Comparison of ENCODE assay signal across 9 cellular contexts in genomic region chr2:46954951-46955571, GRCh38. TPM values are rescaled to one million over a fixed set of nuclear protein-coding genes. Genes with fewer than 3 reads are reported as not detected.
DNase-seq lines count a peak whose midpoint lies in the region; ATAC-seq and TF ChIP-seq lines count a peak whose summit lies in the region.
"Had no signal": no experiment of that assay in that cellular context is flagged by ENCODE, and none has a peak within 500 bp of the region (broad histone marks: within the 10 kb centered on the region; RNA-seq: fewer than 3 reads in every experiment).

No MANE protein-coding gene starts in this region.

- no CpG with 5 or more reads among the region's 9 CpGs for WGBS in mesendoderm (ENCODE audit: extremely low coverage, insufficient coverage, low lambda C conversion rate)

- TF ChIP-seq CTCF in colonic mucosa (IDR thresholded peaks at IDR 0.05) (no peak), vagina (IDR thresholded peaks at IDR 0.05) (no peak)

- H3K4ac ChIP-seq in mesendoderm (ENCODE audit: low read depth, low read length) = no peak overlapping the region

- no peaks in the 10 kb centered on the region for H3K27me3 Mint-ChIP-seq in activated naive CD8-positive, alpha-beta T cell treated with anti-CD3 and anti-CD28 coated beads, Interleukin-2, amount 10 ng/mL, durations not matched to agents 7 days and 5 days
- H3K27me3 Mint-ChIP-seq in activated naive CD8-positive, alpha-beta T cell treated with anti-CD3 and anti-CD28 coated beads, Interleukin-2, amount 50 U/mL, for 24 hours = no peaks in the 10 kb centered on the region

- POLR2A ChIA-PET in activated naive CD8-positive, alpha-beta T cell treated with anti-CD3 and anti-CD28 coated beads, Interleukin-2, amount 10 ng/mL, durations not matched to agents 7 days and 5 days (lab: Charles Lee) = no interaction called here

- no peak for DNase-seq in activated naive CD8-positive, alpha-beta T cell treated with anti-CD3 and anti-CD28 coated beads, Interleukin-2, amount 10 ng/mL, durations not matched to agents 7 days and 5 days
- no peak for DNase-seq in activated naive CD8-positive, alpha-beta T cell treated with anti-CD3 and anti-CD28 coated beads, Interleukin-2, amount 50 U/mL, for 24 hours
- DNase-seq in colonic mucosa (peak; percentile 36), mesendoderm (peak; percentile 91), vagina (ENCODE audit: extremely low spot score in 2 of 2) (no peak), GF-D8 (lab: John Stamatoyannopoulos, UW) (no peak), NCI-H510A treated with DMSO at 0.1 percent for 48 hours (lab: John Stamatoyannopoulos, UW) (no peak), NCI-H1436 (lab: John Stamatoyannopoulos, UW) (no peak)

- H2BK15ac ChIP-seq in mesendoderm (replicated peaks; ENCODE audit: low read depth) = no peak overlapping the region

- H2AK5ac ChIP-seq in mesendoderm (ENCODE audit: low read length) = no peak overlapping the region

- no peaks in the 10 kb centered on the region for H3K9me3 Mint-ChIP-seq in activated naive CD8-positive, alpha-beta T cell treated with anti-CD3 and anti-CD28 coated beads, Interleukin-2, amount 10 ng/mL, durations not matched to agents 7 days and 5 days
- H3K9me3 Mint-ChIP-seq in activated naive CD8-positive, alpha-beta T cell treated with anti-CD3 and anti-CD28 coated beads, Interleukin-2, amount 50 U/mL, for 24 hours = no peaks in the 10 kb centered on the region

- H3K27ac Mint-ChIP-seq in activated naive CD8-positive, alpha-beta T cell treated with anti-CD3 and anti-CD28 coated beads, Interleukin-2, amount 10 ng/mL, durations not matched to agents 7 days and 5 days = peak overlapping the region; percentile 7
- H3K27ac Mint-ChIP-seq in activated naive CD8-positive, alpha-beta T cell treated with anti-CD3 and anti-CD28 coated beads, Interleukin-2, amount 50 U/mL, for 24 hours = no peak overlapping the region

- peak overlapping the region; percentile 34 for H3K56ac ChIP-seq in mesendoderm (ENCODE audit: low read length)

- H3K4me3 ChIP-seq in colonic mucosa (no peak overlapping the region), mesendoderm (ENCODE audit: low read length) (no peak overlapping the region), vagina (no peak overlapping the region)
- H3K4me3 ChIP-seq: SK-N-MC had no signal

- H3K23ac ChIP-seq in mesendoderm (ENCODE audit: low read length) = no peak overlapping the region

- H4K8ac ChIP-seq in mesendoderm (ENCODE audit: low read depth, low read length) = no peak overlapping the region

- H3K27me3 ChIP-seq in colonic mucosa (no peaks in the 10 kb centered on the region), mesendoderm (ENCODE audit: insufficient read depth, low read length, poor library complexity) (no peaks in the 10 kb centered on the region), vagina (no peaks in the 10 kb centered on the region)

- no peak for TF ChIP-seq POLR2A in vagina (IDR thresholded peaks at IDR 0.05)

- H3K9me3 ChIP-seq in colonic mucosa (no peaks in the 10 kb centered on the region), vagina (no peaks in the 10 kb centered on the region)

- H3K79me2 ChIP-seq in mesendoderm (ENCODE audit: control insufficient read depth, insufficient read depth, low read length) = no peaks in the 10 kb centered on the region

- no peak overlapping the region for H3K18ac ChIP-seq in mesendoderm (ENCODE audit: low read length)

- no peak overlapping the region for H3K27ac ChIP-seq in colonic mucosa
- H3K27ac ChIP-seq in mesendoderm (ENCODE audit: low read depth, low read length) = peak overlapping the region; percentile 36
- peak overlapping the region; percentile 63 for H3K27ac ChIP-seq in vagina
- H3K27ac ChIP-seq: SK-N-MC had no signal

- H3K4me2 ChIP-seq in mesendoderm (ENCODE audit: low read length) = no peak overlapping the region

- H3K9ac ChIP-seq in colonic mucosa (ENCODE audit: low read depth in 2 of 2, low read length in 2 of 2) (no peak overlapping the region), mesendoderm (ENCODE audit: low read length) (no peak overlapping the region)

- intact Hi-C loops in colonic mucosa (cut with DNase I) (no loop called here), vagina (cut with DNase I) (no loop called here)

- H2BK120ac ChIP-seq in mesendoderm (ENCODE audit: low read depth, low read length) = no peak overlapping the region

- ATAC-seq in activated naive CD8-positive, alpha-beta T cell treated with anti-CD3 and anti-CD28 coated beads, Interleukin-2, amount 10 ng/mL, durations not matched to agents 7 days and 5 days (ENCODE audit: low read depth) = no peak
- no peak for ATAC-seq in activated naive CD8-positive, alpha-beta T cell treated with anti-CD3 and anti-CD28 coated beads, Interleukin-2, amount 50 U/mL, for 24 hours

- H3K4me1 ChIP-seq in colonic mucosa (no peaks in the 10 kb centered on the region), mesendoderm (ENCODE audit: control insufficient read depth, low read depth, low read length) (peaks cover 2% of the 10 kb centered on the region), vagina (peaks cover 22% of the 10 kb centered on the region)

- H3K4me3 Mint-ChIP-seq in activated naive CD8-positive, alpha-beta T cell treated with anti-CD3 and anti-CD28 coated beads, Interleukin-2, amount 10 ng/mL, durations not matched to agents 7 days and 5 days = no peak overlapping the region
- no peak overlapping the region for H3K4me3 Mint-ChIP-seq in activated naive CD8-positive, alpha-beta T cell treated with anti-CD3 and anti-CD28 coated beads, Interleukin-2, amount 50 U/mL, for 24 hours

- H4K5ac ChIP-seq in mesendoderm (ENCODE audit: low read length) = no peak overlapping the region

- H3K79me1 ChIP-seq in mesendoderm (ENCODE audit: low read length) = no peaks in the 10 kb centered on the region

- peaks cover 6% of the 10 kb centered on the region for H3K4me1 Mint-ChIP-seq in activated naive CD8-positive, alpha-beta T cell treated with anti-CD3 and anti-CD28 coated beads, Interleukin-2, amount 10 ng/mL, durations not matched to agents 7 days and 5 days
- H3K4me1 Mint-ChIP-seq in activated naive CD8-positive, alpha-beta T cell treated with anti-CD3 and anti-CD28 coated beads, Interleukin-2, amount 50 U/mL, for 24 hours = peaks cover 6% of the 10 kb centered on the region

- H3K36me3 ChIP-seq in colonic mucosa (no peaks in the 10 kb centered on the region), mesendoderm (ENCODE audit: control insufficient read depth, insufficient read depth, low read length) (peaks cover 7% of the 10 kb centered on the region), vagina (peaks cover 0 to 53% of the 10 kb centered on the region in 2 donors)

- H3K36me3 Mint-ChIP-seq in activated naive CD8-positive, alpha-beta T cell treated with anti-CD3 and anti-CD28 coated beads, Interleukin-2, amount 10 ng/mL, durations not matched to agents 7 days and 5 days = peaks cover 21% of the 10 kb centered on the region
- H3K36me3 Mint-ChIP-seq in activated naive CD8-positive, alpha-beta T cell treated with anti-CD3 and anti-CD28 coated beads, Interleukin-2, amount 50 U/mL, for 24 hours (ENCODE audit: low read depth) = peaks cover 53% of the 10 kb centered on the region

- H2BK5ac ChIP-seq in mesendoderm (ENCODE audit: low read length) = no peak overlapping the region

RNA-seq across cellular contexts. Expression of gene TTC7A, which starts 14.0 kb away (rescaled TPM):
- 10 to 100 TPM; 57.1 to 59.3 TPM for total RNA-seq in activated naive CD8-positive, alpha-beta T cell treated with anti-CD3 and anti-CD28 coated beads, Interleukin-2, amount 10 ng/mL, durations not matched to agents 7 days and 5 days
- total RNA-seq in colonic mucosa (10 to 100 TPM; 28.5 to 28.7 TPM), vagina (38.8 TPM)
- polyA plus RNA-seq in mesendoderm (2013, experiment 1 of 2) = 9.9 TPM
- polyA plus RNA-seq in mesendoderm (2013, experiment 2 of 2) = 9.7 TPM

RNA-seq across cellular contexts. Expression of gene MCFD2, which starts 39.5 kb away (rescaled TPM):
- 10 to 100 TPM; 38.6 to 46.8 TPM for total RNA-seq in activated naive CD8-positive, alpha-beta T cell treated with anti-CD3 and anti-CD28 coated beads, Interleukin-2, amount 10 ng/mL, durations not matched to agents 7 days and 5 days
- total RNA-seq in colonic mucosa = 10 to 100 TPM; 44.0 to 54.8 TPM
- polyA plus RNA-seq in mesendoderm (2013, experiment 1 of 2) = 55.6 TPM
- 56.0 TPM for polyA plus RNA-seq in mesendoderm (2013, experiment 2 of 2)
- 89.4 TPM for total RNA-seq in vagina

Comparison
In these comparisons a context has a peak if more than half of its experiments do, and no peak if none do; other contexts are left out.
1. DNase-seq: peak in colonic mucosa (single experiment) and mesendoderm (single experiment); none in activated naive CD8-positive, alpha-beta T cell treated with anti-CD3 and anti-CD28 coated beads, Interleukin-2, amount 10 ng/mL, durations not matched to agents 7 days and 5 days (single experiment), activated naive CD8-positive, alpha-beta T cell treated with anti-CD3 and anti-CD28 coated beads, Interleukin-2, amount 50 U/mL, for 24 hours (single experiment), vagina (0 of 2), GF-D8 (single experiment), NCI-H510A treated with DMSO at 0.1 percent for 48 hours (single experiment) and NCI-H1436 (single experiment).